8 cellular contexts compared by ENCODE assay signal in genomic region chr17:32350662-32351418, GRCh38. TPM values are rescaled to one million over a fixed set of nuclear protein-coding genes. Genes with fewer than 3 reads are reported as not detected.
A peak's percentile ranks its signal among the peaks of the same experiment; 100 is the strongest.
DNase-seq lines count a peak whose midpoint lies in the region; ATAC-seq and TF ChIP-seq lines count a peak whose summit lies in the region.

No MANE protein-coding gene starts in this region.

- H3K27ac ChIP-seq in CD4-positive, CD25-positive, alpha-beta regulatory T cell (ENCODE audit: insufficient read depth, low read length, poor library complexity, severe bottlenecking) = peak overlapping the region; percentile 99
- peak overlapping the region; percentile 98 for H3K27ac ChIP-seq in HL-60 (replicated peaks)
- peak overlapping the region; percentile 96 for H3K27ac ChIP-seq in SK-N-MC

- H3K27ac Mint-ChIP-seq in CD4-positive, CD25-positive, alpha-beta regulatory T cell = peak overlapping the region; percentile 99 to 100 (median 100)
- peak overlapping the region; percentile 99 for H3K27ac Mint-ChIP-seq in central memory CD8-positive, alpha-beta T cell (ENCODE audit: low read depth)

- H3K4me1 Mint-ChIP-seq in CD4-positive, CD25-positive, alpha-beta regulatory T cell = peaks cover 15 to 57% (median 29%) of the 10 kb centered on the region in 4 donors
- H3K4me1 Mint-ChIP-seq in central memory CD8-positive, alpha-beta T cell = peaks cover 28% of the 10 kb centered on the region

- H3K36me3 Mint-ChIP-seq in CD4-positive, CD25-positive, alpha-beta regulatory T cell = peaks cover 33% of the 10 kb centered on the region
- peaks cover 50% of the 10 kb centered on the region for H3K36me3 Mint-ChIP-seq in central memory CD8-positive, alpha-beta T cell (ENCODE audit: insufficient read depth)

- H3K36me3 ChIP-seq in CD4-positive, CD25-positive, alpha-beta regulatory T cell (ENCODE audit: control insufficient read depth, insufficient read depth, low read length) = peaks cover 31% of the 10 kb centered on the region
- peaks cover 45% of the 10 kb centered on the region for H3K36me3 ChIP-seq in SK-N-MC (ENCODE audit: insufficient read depth, low read length)

- H3K9ac ChIP-seq in SK-N-MC (ENCODE audit: insufficient read length) = peak overlapping the region; percentile 99

- H3K4me3 ChIP-seq in CD4-positive, CD25-positive, alpha-beta regulatory T cell (ENCODE audit: low read depth, low read length) = peak overlapping the region; percentile 99
- H3K4me3 ChIP-seq in HL-60 (replicated peaks; ENCODE audit: insufficient read depth, low read length) = peak overlapping the region; percentile 61
- H3K4me3 ChIP-seq in SK-N-MC = peak overlapping the region; percentile 90

- H3K4me3 Mint-ChIP-seq in CD4-positive, CD25-positive, alpha-beta regulatory T cell = peak overlapping the region; percentile 92 to 99 (median 99)
- H3K4me3 Mint-ChIP-seq in central memory CD8-positive, alpha-beta T cell = peak overlapping the region; percentile 96

- TF ChIP-seq CTCF in HL-60 (IDR thresholded peaks at IDR 0.05; ENCODE audit: insufficient read depth, low read length) = no peak

- H3K9me3 Mint-ChIP-seq in CD4-positive, CD25-positive, alpha-beta regulatory T cell = peaks cover 0 to 3% (median 0%) of the 10 kb centered on the region in 7 donors
- no peaks in the 10 kb centered on the region for H3K9me3 Mint-ChIP-seq in central memory CD8-positive, alpha-beta T cell

- H3K27me3 ChIP-seq in CD4-positive, CD25-positive, alpha-beta regulatory T cell (ENCODE audit: control insufficient read depth, insufficient read depth, low read length) = no peaks in the 10 kb centered on the region
- H3K27me3 ChIP-seq in HL-60 (ENCODE audit: insufficient read depth, poor library complexity, severe bottlenecking) = no peaks in the 10 kb centered on the region

- DNase-seq in CD4-positive, CD25-positive, alpha-beta regulatory T cell = peak; percentile 55 to 78 (median 58)
- DNase-seq in HL-60 (ENCODE audit: low read depth in 1 of 2, low spot score in 1 of 2) (peak in 1 of 2 experiments; percentile 78), SK-N-MC (ENCODE audit: low read depth, low spot score) (no peak), kidney tubule cell (ENCODE audit: low spot score) (peak; percentile 68)
- DNase-seq in central memory CD8-positive, alpha-beta T cell (ENCODE audit: low spot score in 2 of 2) = peak in 1 of 2 donors; percentile 24
- peak; percentile 23 for DNase-seq in stimulated activated CD4-positive, alpha-beta T cell treated with anti-CD3 and anti-CD28 coated beads, Interleukin-4, amount 100 ng/mL, for 1 hour

- peak in 1 of 2 donors; percentile 17 for ATAC-seq in CD4-positive, CD25-positive, alpha-beta regulatory T cell (ENCODE audit: low read depth in 2 of 2)
- ATAC-seq in GM18909 (IDR thresholded peaks at IDR 0.05; ENCODE audit: poor library complexity, unreplicated experiment) = peak; percentile 25
- ATAC-seq in central memory CD8-positive, alpha-beta T cell (replicated peaks; ENCODE audit: extremely low read depth, poor library complexity, severe bottlenecking) = peak; percentile 59
- ATAC-seq in GM21825 (IDR thresholded peaks at IDR 0.05; ENCODE audit: unreplicated experiment) = no peak

- H3K4me1 ChIP-seq in CD4-positive, CD25-positive, alpha-beta regulatory T cell (ENCODE audit: control insufficient read depth, insufficient read depth, low read length, poor library complexity, severe bottlenecking) = peaks cover 47% of the 10 kb centered on the region

- H3K9me3 ChIP-seq in CD4-positive, CD25-positive, alpha-beta regulatory T cell (ENCODE audit: control insufficient read depth in 2 of 2, low read length in 2 of 2) = no peaks in the 10 kb centered on the region
- no peaks in the 10 kb centered on the region for H3K9me3 ChIP-seq in SK-N-MC (ENCODE audit: low read depth, low read length)

- H3K27me3 Mint-ChIP-seq in CD4-positive, CD25-positive, alpha-beta regulatory T cell = peaks cover 4% of the 10 kb centered on the region
- no peaks in the 10 kb centered on the region for H3K27me3 Mint-ChIP-seq in central memory CD8-positive, alpha-beta T cell

RNA-seq across cellular contexts. Expression of gene ZNF207, which starts 0.9 kb away (rescaled TPM):
- total RNA-seq in CD4-positive, CD25-positive, alpha-beta regulatory T cell = 316 TPM
- polyA plus RNA-seq in CD4-positive, CD25-positive, alpha-beta regulatory T cell = 100 to 1,000 TPM; 149 to 187 (median 180) TPM

RNA-seq across cellular contexts. Expression of gene C17orf75, which starts 8.9 kb away (rescaled TPM):
- total RNA-seq in CD4-positive, CD25-positive, alpha-beta regulatory T cell = 11.8 TPM
- polyA plus RNA-seq in CD4-positive, CD25-positive, alpha-beta regulatory T cell = 10 to 100 TPM in 1 of 4 donors, 1 to 10 TPM in 3; 6.3 to 11.1 (median 9.4) TPM
